ENCODE assay signal across 8 cellular contexts in genomic region chr19:57583521-57584416, GRCh38. TPM values are rescaled to one million over a fixed set of nuclear protein-coding genes. Genes with fewer than 3 reads are reported as not detected.
DNase-seq lines count a peak whose midpoint lies in the region; ATAC-seq and TF ChIP-seq lines count a peak whose summit lies in the region.

TSS of gene ZIK1 (plus strand) at chr19:57584145. CDS start at chr19:57584357, 212 bp downstream.

- POLR2A ChIA-PET in HEK293 (lab: Yijun Ruan, JAX), result no interaction called here

- CTCF ChIA-PET in HEK293 (lab: Yijun Ruan, JAX), result no interaction called here

- H3K27ac Mint-ChIP-seq in effector memory CD8-positive, alpha-beta T cell, result peak within 1 kb of the TSS; percentile 76 to 79

- H3K4me1 ChIP-seq in HEK293 (ENCODE audit: control insufficient read depth, insufficient read depth, low read length) (0 out of 2 replicates have a peak, but pooled peaks cover 2% of the 10 kb centered on the region), lower lobe of right lung (peaks cover 22% of the 10 kb centered on the region)

- H3K27ac ChIP-seq in HEK293 (ENCODE audit: extremely low read depth, low read depth, low read length), result peak within 1 kb of the TSS; percentile 49; the same call in 1 of the 2 replicates
- peak within 1 kb of the TSS; percentile 71 for H3K27ac ChIP-seq in lower lobe of right lung

- DNase-seq in EH (ENCODE audit: low read depth) (peak; percentile 94), NCI-H2107 treated with DMSO at 0.1 percent for 48 hours (lab: John Stamatoyannopoulos, UW; ENCODE audit: unreplicated experiment) (peak; percentile 70), lower lobe of right lung (peak; percentile 88), A172 (ENCODE audit: low spot score) (no peak)
- peak; percentile 91 for DNase-seq in activated CD8-positive, alpha-beta memory T cell treated with anti-CD3 and anti-CD28 coated beads for 24 hours
- DNase-seq in effector memory CD8-positive, alpha-beta T cell, result peak; percentile 67 to 74 (median 70)
- peak; percentile 89 for DNase-seq in stimulated activated CD4-positive, alpha-beta T cell treated with anti-CD3 and anti-CD28 coated beads, Interleukin-4, amount 100 ng/mL, for 24 hours

- intact Hi-C loops in lower lobe of right lung (cut with DNase I), result no loop called here

- H3K27me3 Mint-ChIP-seq in effector memory CD8-positive, alpha-beta T cell, result no peaks in the 10 kb centered on the region

- H3K9me3 Mint-ChIP-seq in effector memory CD8-positive, alpha-beta T cell, result peaks cover 12 to 38% of the 10 kb centered on the region in 2 donors

- no peak; the same call in 1 of the 2 replicates for TF ChIP-seq CTCF in HEK293 (tag by site-specific recombination; IDR thresholded peaks at IDR 0.05)
- peak; percentile 14 for TF ChIP-seq CTCF in lower lobe of right lung (IDR thresholded peaks at IDR 0.05)

- H3K36me3 ChIP-seq in HEK293 (ENCODE audit: control insufficient read depth in 2 of 2, insufficient read depth in 1 of 2, low read length in 2 of 2) (peaks cover 0 to 12% of the 10 kb centered on the region in 2 experiments; a peak in 2 of 3 replicates), lower lobe of right lung (peaks cover under 1% of the 10 kb centered on the region)

- peak; percentile 88 for ATAC-seq in effector memory CD8-positive, alpha-beta T cell (replicated peaks)
- peak; percentile 90 to 96 for ATAC-seq in lower lobe of right lung

- H3K4me3 ChIP-seq in HEK293 (ENCODE audit: low read depth, low read length), result peak within 1 kb of the TSS; percentile 69
- H3K4me3 ChIP-seq in lower lobe of right lung, result peak within 1 kb of the TSS; percentile 76

- peak within 1 kb of the TSS; percentile 90 to 92 for H3K4me3 Mint-ChIP-seq in effector memory CD8-positive, alpha-beta T cell

- H3K9me3 ChIP-seq in HEK293 (ENCODE audit: control insufficient read depth, insufficient read depth, low read depth, low read length) (peaks cover 12% of the 10 kb centered on the region), lower lobe of right lung (peaks cover 31% of the 10 kb centered on the region)

- H3K27me3 ChIP-seq in lower lobe of right lung (ENCODE audit: low read depth), result no peaks in the 10 kb centered on the region

- peaks cover 14% of the 10 kb centered on the region for H3K36me3 Mint-ChIP-seq in effector memory CD8-positive, alpha-beta T cell (ENCODE audit: insufficient read depth)

- H3K4me1 Mint-ChIP-seq in effector memory CD8-positive, alpha-beta T cell (ENCODE audit: low read depth in 2 of 2), result peaks cover 10 to 11% of the 10 kb centered on the region in 2 donors

TF ChIP-seq in HEK293, 187 proteins besides CTCF, POLR2A, EP300 and RAD21 (continues in another document):
- no peak for TF ChIP-seq ZNF639 (tag by site-specific recombination; IDR thresholded peaks at IDR 0.05)
- 0 out of 2 replicates have a peak, but pooled peaks have one; percentile 15 for TF ChIP-seq ZNF133 (tag by site-specific recombination; IDR thresholded peaks at IDR 0.05)
- TF ChIP-seq ZNF513 (tag by site-specific recombination; IDR thresholded peaks at IDR 0.05), result no peak
- TF ChIP-seq ZBTB21 (tag by site-specific recombination; IDR thresholded peaks at IDR 0.05), result no peak
- no peak for TF ChIP-seq ZNF18 (tag by site-specific recombination; IDR thresholded peaks at IDR 0.05)
- TF ChIP-seq ZNF223 (tag by site-specific recombination; IDR thresholded peaks at IDR 0.05), result no peak
- peak; percentile 59 for TF ChIP-seq ZNF280D (tag by site-specific recombination; IDR thresholded peaks at IDR 0.05)
- TF ChIP-seq ZNF623 (tag by site-specific recombination; IDR thresholded peaks at IDR 0.05), result no peak
- peak; percentile 55; the same call in 1 of the 2 replicates for TF ChIP-seq ZNF580 (tag by site-specific recombination; IDR thresholded peaks at IDR 0.05)
- TF ChIP-seq ZEB2 (tag by site-specific recombination; IDR thresholded peaks at IDR 0.05), result no peak
- TF ChIP-seq ZNF423 (tag by site-specific recombination; IDR thresholded peaks at IDR 0.05), result no peak
- no peak for TF ChIP-seq AEBP2 (tag by site-specific recombination; IDR thresholded peaks at IDR 0.05; ENCODE audit: borderline replicate concordance)

RNA-seq across cellular contexts. Expression of gene ZIK1, which starts in this region (rescaled TPM):
- total RNA-seq in lower lobe of right lung, result 2.9 TPM
- total RNA-seq in A172 (2014; rRNA removed; shearing (Covaris generic)), result not detected in 2 replicates
